10 cellular contexts compared by ENCODE assay signal in genomic region chr10:102752266-102752930, GRCh38. TPM values are rescaled to one million over a fixed set of nuclear protein-coding genes. Genes with fewer than 3 reads are reported as not detected.
DNase-seq lines count a peak whose midpoint lies in the region; ATAC-seq, FAIRE-seq and TF ChIP-seq lines count a peak whose summit lies in the region.
"Had no signal": no experiment of that assay in that cellular context is flagged by ENCODE, and none has a peak within 500 bp of the region (broad histone marks: within the 10 kb centered on the region; RNA-seq: fewer than 3 reads in every experiment).

No MANE protein-coding gene starts in this region.

- H3K27ac ChIP-seq in SK-N-SH (ENCODE audit: low read depth in 2 of 2, low read length in 1 of 2) (peak overlapping the region in 1 of 2 experiments; percentile 34; a peak in 2 of 4 replicates), H1 (ENCODE audit: low read depth, low read length) (no peak overlapping the region), muscle layer of duodenum (ENCODE audit: low read length) (peak overlapping the region; percentile 88), tibial artery (peak overlapping the region; percentile 83)
- H3K27ac ChIP-seq: 22Rv1 had no signal

- H2AK5ac ChIP-seq in H1 (ENCODE audit: low read depth, low read length), result no peak overlapping the region

- no peak for TF ChIP-seq POLR2A in H1 (IDR thresholded peaks at IDR 0.05; ENCODE audit: control extremely low read depth in 1 of 2, low read depth in 2 of 2, low read length in 2 of 2)

- peaks cover 12% of the 10 kb centered on the region for H3F3A ChIP-seq in SK-N-SH (replicated peaks; ENCODE audit: insufficient read depth)

- H3K56ac ChIP-seq in H1 (replicated peaks; ENCODE audit: insufficient read length, low read depth, low read length), result no peak overlapping the region

- no peak overlapping the region for H3K14ac ChIP-seq in H1 (ENCODE audit: insufficient read length)

- H2AFZ ChIP-seq in SK-N-SH (ENCODE audit: low read depth) (no peak overlapping the region), H1 (ENCODE audit: low read length) (no peak overlapping the region)

- H4K8ac ChIP-seq in H1 (ENCODE audit: extremely low read depth, insufficient read depth, low read length), result no peak overlapping the region

- H3K4me1 ChIP-seq in SK-N-SH (ENCODE audit: control insufficient read depth in 1 of 2, insufficient read depth in 2 of 2, low read depth in 1 of 2, low read length in 1 of 2) (peaks cover 2 to 7% of the 10 kb centered on the region in 2 experiments; a peak in 1 of 4 replicates), H1 (replicated peaks in 1 of 4; ENCODE audit: control insufficient read depth in 3 of 4, insufficient read depth in 4 of 4, low read length in 3 of 4) (no peaks in the 10 kb centered on the region), muscle layer of duodenum (ENCODE audit: control insufficient read depth in 1 of 2, insufficient read depth in 2 of 2, low read length in 2 of 2) (peaks cover 10 to 18% of the 10 kb centered on the region in 2 donors), tibial artery (peaks cover 7 to 94% (median 38%) of the 10 kb centered on the region in 4 donors)

- no peak overlapping the region for H4K91ac ChIP-seq in H1 (replicated peaks; ENCODE audit: insufficient read length, low read length)

- WGBS in SK-N-SH (ENCODE audit: low lambda C conversion rate), result 92% methylated on average over 9 of the region's 9 CpGs
- 93% methylated on average over 9 of the region's 9 CpGs; no CpG with 5 or more reads in 1 of the 2 experiments for WGBS in H1 (ENCODE audit: extremely low coverage in 1 of 2, insufficient coverage in 1 of 2, insufficient read length in 1 of 2, insufficient replicate concordance in 2 of 2, low coverage in 1 of 2, low lambda C conversion rate in 2 of 2, missing lambda C conversion rate in 1 of 2), 2 experiments

- H3K23me2 ChIP-seq in H1 (ENCODE audit: low read depth, low read length), result no peaks in the 10 kb centered on the region

- no peak for TF ChIP-seq CTCF in SK-N-SH (IDR thresholded peaks at IDR 0.05)
- no peak for TF ChIP-seq CTCF in H1 (IDR thresholded peaks at IDR 0.05; ENCODE audit: control extremely low read depth in 1 of 3, insufficient read depth in 1 of 3, low read depth in 1 of 3, low read length in 3 of 3)
- no peak for TF ChIP-seq CTCF in tibial artery (IDR thresholded peaks at IDR 0.05)

- H4K5ac ChIP-seq in H1 (ENCODE audit: insufficient read length, low read depth, low read length), result no peak overlapping the region

- H3K36me3 ChIP-seq in SK-N-SH (replicated peaks in 1 of 2; ENCODE audit: control insufficient read depth in 1 of 2, insufficient read depth in 2 of 2, low read length in 1 of 2) (no peaks in the 10 kb centered on the region), H1 (ENCODE audit: control insufficient read depth in 2 of 4, insufficient read depth in 4 of 4, low read length in 3 of 4) (no peaks in the 10 kb centered on the region), muscle layer of duodenum (ENCODE audit: control insufficient read depth in 1 of 2, insufficient read depth in 2 of 2, low read length in 2 of 2) (peaks cover 0 to 4% of the 10 kb centered on the region in 2 donors), tibial artery (no peaks in the 10 kb centered on the region)

- no peaks in the 10 kb centered on the region for H3K27me3 ChIP-seq in SK-N-SH (ENCODE audit: insufficient read depth)
- H3K27me3 ChIP-seq in H1 (replicated peaks in 1 of 4; ENCODE audit: control insufficient read depth in 3 of 4, extremely low read depth in 1 of 4, insufficient read depth in 3 of 4, low read length in 3 of 4), result no peaks in the 10 kb centered on the region
- H3K27me3 ChIP-seq in muscle layer of duodenum (ENCODE audit: low read depth, low read length), result no peaks in the 10 kb centered on the region
- H3K27me3 ChIP-seq in tibial artery, result no peaks in the 10 kb centered on the region

- ATAC-seq in SK-N-SH treated with all-trans-retinoic acid at 6 μM for 48 hours (no peak; the same call in 2 of the 3 replicates), HG03135 (IDR thresholded peaks at IDR 0.05; ENCODE audit: unreplicated experiment) (no peak)

- H3K9ac ChIP-seq in SK-N-SH (no peak overlapping the region), H1 (replicated peaks in 1 of 4; ENCODE audit: extremely low read depth in 1 of 4, low read depth in 3 of 4, low read length in 3 of 4) (no peak overlapping the region)

- no peak overlapping the region for H2BK5ac ChIP-seq in H1 (ENCODE audit: low read depth, low read length)

- TF ChIP-seq EP300 in SK-N-SH (IDR thresholded peaks at IDR 0.05; ENCODE audit: borderline replicate concordance in 1 of 2, low read depth in 1 of 2, low read length in 1 of 2) (no peak), H1 (IDR thresholded peaks at IDR 0.05; ENCODE audit: borderline replicate concordance in 1 of 2, low read depth in 2 of 2, low read length in 2 of 2) (no peak)

- H4K20me1 ChIP-seq in SK-N-SH (ENCODE audit: insufficient read depth), result peaks cover 47% of the 10 kb centered on the region
- H4K20me1 ChIP-seq in H1 (replicated peaks in 1 of 2; ENCODE audit: control insufficient read depth in 1 of 2, insufficient read depth in 2 of 2, low read length in 2 of 2), result no peaks in the 10 kb centered on the region

- H3K79me2 ChIP-seq in SK-N-SH (ENCODE audit: insufficient read depth) (peaks cover 96% of the 10 kb centered on the region), H1 (ENCODE audit: control insufficient read depth in 1 of 2, insufficient read depth in 2 of 2, low read length in 2 of 2) (peaks cover 3 to 7% of the 10 kb centered on the region in 2 experiments; a peak in 2 of 4 replicates)

- no peak overlapping the region for H3K23ac ChIP-seq in H1 (ENCODE audit: insufficient read length)

- no peak overlapping the region for H3K4ac ChIP-seq in H1 (replicated peaks; ENCODE audit: insufficient read length, low read depth, low read length)

- H3K4me3 ChIP-seq in SK-N-SH (ENCODE audit: low read depth in 2 of 2, low read length in 1 of 2) (no peak overlapping the region), H1 (ENCODE audit: extremely low read depth in 1 of 4, insufficient read depth in 2 of 4, low read depth in 3 of 4, low read length in 4 of 4) (no peak overlapping the region), muscle layer of duodenum (ENCODE audit: low read depth in 1 of 2, low read length in 2 of 2) (no peak overlapping the region), tibial artery (peak overlapping the region in 1 of 2 donors; percentile 10)

- POLR2A ChIA-PET in SK-N-SH (lab: Yijun Ruan, JAX), result no interaction called here
- POLR2A ChIA-PET in H1 (lab: Charles Lee; ENCODE audit: partially characterized antibody), result interaction anchor here (1.4 to 4.1 kb wide), 5 partner anchors 8 to 38 kb away, joined by 3 to 22 read pairs (median 6); partner anchors contain the start of genes ARL3, SFXN2 and WBP1L

- DNase-seq in SK-N-SH (no peak), H1 (ENCODE audit: low read depth in 1 of 2, low spot score in 2 of 2) (no peak), tibial artery (peak; percentile 65 to 83), iPS-NIHi11 (ENCODE audit: low spot score) (no peak), NCI-H82 (lab: John Stamatoyannopoulos, UW) (no peak)
- DNase-seq: KG1 had no signal

- 0 out of 2 replicates have a peak overlapping the region, but pooled peaks have one; percentile 84 for H2BK12ac ChIP-seq in H1 (ENCODE audit: low read depth, low read length)

- 0 out of 2 replicates have a peak overlapping the region, but pooled peaks have one; percentile 32 for H3K4me2 ChIP-seq in SK-N-SH
- no peak overlapping the region for H3K4me2 ChIP-seq in H1 (ENCODE audit: insufficient read depth in 1 of 2, low read depth in 2 of 2, low read length in 2 of 2)

- TF ChIP-seq RAD21 in SK-N-SH (IDR thresholded peaks at IDR 0.05; ENCODE audit: low read length) (no peak), H1 (IDR thresholded peaks at IDR 0.05 in 1 of 2, conservative IDR thresholded peaks at IDR 0.05 in 1 of 2; ENCODE audit: low read depth in 2 of 2, low read length in 2 of 2) (no peak)

- no peak overlapping the region for H2BK120ac ChIP-seq in H1 (replicated peaks; ENCODE audit: low read depth, low read length)

- no peaks in the 10 kb centered on the region for H3K9me2 ChIP-seq in SK-N-SH

- peaks cover 3% of the 10 kb centered on the region; the same call in 1 of the 2 replicates for H3K79me1 ChIP-seq in H1 (ENCODE audit: low read depth, low read length)

- no peak overlapping the region for H3K18ac ChIP-seq in H1 (ENCODE audit: extremely low read depth, low read length)

- no peak for FAIRE-seq in H1 (lab: Jason Lieb, UNC)

- H3K9me3 ChIP-seq in SK-N-SH, result no peaks in the 10 kb centered on the region
- H3K9me3 ChIP-seq in H1 (ENCODE audit: insufficient read depth in 2 of 2, low read depth in 1 of 2, low read length in 1 of 2), result no peaks in the 10 kb centered on the region
- H3K9me3 ChIP-seq in muscle layer of duodenum (ENCODE audit: control insufficient read depth in 1 of 2, low read length in 2 of 2), result no peaks in the 10 kb centered on the region
- no peaks in the 10 kb centered on the region for H3K9me3 ChIP-seq in tibial artery

- CTCF ChIA-PET in SK-N-SH (lab: Yijun Ruan, JAX) (interaction anchor here (0.8 to 2.0 kb wide), 9 partner anchors 8 to 151 kb away, joined by 3 to 13 read pairs (median 4); no protein-coding TSS in a partner anchor), H1 (lab: Charles Lee; ENCODE audit: partially characterized antibody) (interaction anchor here (0.6 to 5.2 kb wide), 26 partner anchors 8 to 316 kb away, joined by 3 to 42 read pairs (median 4); partner anchors contain the start of genes CYP17A1 and WBP1L)

- H2BK15ac ChIP-seq in H1 (ENCODE audit: low read length), result no peak overlapping the region

- intact Hi-C loops in tibial artery (cut with DNase I; ENCODE audit: low total_unique reads), result no loop called here

- H2BK20ac ChIP-seq in H1 (ENCODE audit: low read length), result no peak overlapping the region

RNA-seq across cellular contexts. Expression of gene WBP1L, which starts 8.7 kb away (rescaled TPM):
- polyA plus RNA-seq in SK-N-SH (2012; rRNA removed) (22.8 and 29.8 TPM in 2 replicates), H1 (2011; rRNA removed) (29.9 and 37.0 TPM in 2 replicates)
- 16.7 and 23.9 TPM in 2 replicates for polyA plus RNA-seq in SK-N-SH (2012; cell fraction: cytosol; rRNA removed)
- polyA plus RNA-seq in SK-N-SH (2012; cell fraction: nucleus; rRNA removed), result 11.2 and 13.4 TPM in 2 replicates
- 26.2 and 26.6 TPM in 2 replicates for total RNA-seq in H1 (2021; fragmentation: NEBNext Ultra II Directional; extraction: Animal tissue kit (Norgen Biotek cat#: 25700))
- 24.6 TPM for polyA plus RNA-seq in H1 (2011; cell fraction: cytosol; rRNA removed)
- 27.2 TPM for polyA plus RNA-seq in H1 (2011; cell fraction: nucleus; rRNA removed)
- polyA plus RNA-seq in H1 (2012, experiment 1 of 2), result 14.7 to 20.7 TPM (median 20.2 TPM) in 4 replicates
- 19.6 TPM for polyA plus RNA-seq in H1 (2012, experiment 2 of 2)
- polyA plus RNA-seq in H1 (2013, experiment 1 of 2), result 24.7 TPM
- polyA plus RNA-seq in H1 (2013, experiment 2 of 2), result 25.2 TPM
- polyA minus RNA-seq in H1 (2011; rRNA and poly(A)+ RNA removed), result 33.2 and 39.3 TPM in 2 replicates
- polyA minus RNA-seq in H1 (2011; cell fraction: cytosol; rRNA and poly(A)+ RNA removed), result 23.0 TPM
- polyA minus RNA-seq in H1 (2011; cell fraction: nucleus; rRNA and poly(A)+ RNA removed), result 16.1 TPM

RNA-seq across cellular contexts. Expression of gene SFXN2, which starts 38.0 kb away (rescaled TPM):
- 10.2 and 10.6 TPM in 2 replicates for polyA plus RNA-seq in SK-N-SH (2012; rRNA removed)
- polyA plus RNA-seq in SK-N-SH (2012; cell fraction: cytosol; rRNA removed), result 4.6 and 7.4 TPM in 2 replicates
- 26.6 and 27.1 TPM in 2 replicates for polyA plus RNA-seq in SK-N-SH (2012; cell fraction: nucleus; rRNA removed)
- 20.5 TPM in 2 replicates for total RNA-seq in H1 (2021; fragmentation: NEBNext Ultra II Directional; extraction: Animal tissue kit (Norgen Biotek cat#: 25700))
- 23.5 and 29.3 TPM in 2 replicates for polyA plus RNA-seq in H1 (2011; rRNA removed)
- 23.5 TPM for polyA plus RNA-seq in H1 (2011; cell fraction: cytosol; rRNA removed)
- 34.5 TPM for polyA plus RNA-seq in H1 (2011; cell fraction: nucleus; rRNA removed)
- polyA plus RNA-seq in H1 (2012, experiment 1 of 2), result 18.9 to 21.4 TPM (median 20.7 TPM) in 4 replicates
- polyA plus RNA-seq in H1 (2012, experiment 2 of 2), result 20.1 TPM
- 10.6 TPM for polyA plus RNA-seq in H1 (2013, experiment 1 of 2)
- polyA plus RNA-seq in H1 (2013, experiment 2 of 2), result 9.8 TPM
- polyA minus RNA-seq in H1 (2011; rRNA and poly(A)+ RNA removed), result 58.2 and 63.8 TPM in 2 replicates
- polyA minus RNA-seq in H1 (2011; cell fraction: cytosol; rRNA and poly(A)+ RNA removed), result 17.2 TPM
- 50.5 TPM for polyA minus RNA-seq in H1 (2011; cell fraction: nucleus; rRNA and poly(A)+ RNA removed)

RNA-seq across cellular contexts. Expression of gene ARL3, which starts 38.2 kb away (rescaled TPM):
- polyA plus RNA-seq in SK-N-SH (2012; rRNA removed) (11.2 and 12.5 TPM in 2 replicates), H1 (2011; rRNA removed) (5.3 and 8.8 TPM in 2 replicates)
- 15.5 and 18.3 TPM in 2 replicates for polyA plus RNA-seq in SK-N-SH (2012; cell fraction: cytosol; rRNA removed)
- 4.7 and 5.6 TPM in 2 replicates for polyA plus RNA-seq in SK-N-SH (2012; cell fraction: nucleus; rRNA removed)
- total RNA-seq in H1 (2021; fragmentation: NEBNext Ultra II Directional; extraction: Animal tissue kit (Norgen Biotek cat#: 25700)), result 15.3 and 16.2 TPM in 2 replicates
- 10.7 TPM for polyA plus RNA-seq in H1 (2011; cell fraction: cytosol; rRNA removed)
- 4.1 TPM for polyA plus RNA-seq in H1 (2011; cell fraction: nucleus; rRNA removed)
- polyA plus RNA-seq in H1 (2012, experiment 1 of 2), result 17.5 to 21.4 TPM (median 19.0 TPM) in 4 replicates
- 10.8 TPM for polyA plus RNA-seq in H1 (2012, experiment 2 of 2)
- 16.6 TPM for polyA plus RNA-seq in H1 (2013, experiment 1 of 2)
- 18.0 TPM for polyA plus RNA-seq in H1 (2013, experiment 2 of 2)
- 4.5 and 5.0 TPM in 2 replicates for polyA minus RNA-seq in H1 (2011; rRNA and poly(A)+ RNA removed)
- polyA minus RNA-seq in H1 (2011; cell fraction: cytosol; rRNA and poly(A)+ RNA removed), result 4.0 TPM
- polyA minus RNA-seq in H1 (2011; cell fraction: nucleus; rRNA and poly(A)+ RNA removed), result 3.0 TPM

Comparison
In these comparisons a context has a peak if more than half of its experiments do, and no peak if none do; other contexts are left out.
1. DNase-seq: peak in tibial artery (2 of 2); none in SK-N-SH (single experiment), H1 (0 of 2), iPS-NIHi11 (single experiment) and NCI-H82 (single experiment).